13 cellular contexts compared by ENCODE assay signal in genomic region chr2:105824446-105824845, GRCh38.
DNase-seq lines count a peak whose midpoint lies in the region; ATAC-seq and TF ChIP-seq lines count a peak whose summit lies in the region.
"Had no signal": no experiment of that assay in that cellular context is flagged by ENCODE, and none has a peak within 500 bp of the region (broad histone marks: within the 10 kb centered on the region; RNA-seq: fewer than 3 reads in every experiment).

No MANE protein-coding gene starts in this region.

- H3K4me1 ChIP-seq in CD4-positive, alpha-beta memory T cell (ENCODE audit: insufficient read depth, low read length), result peaks cover 89% of the 10 kb centered on the region
- 0 out of 2 replicates have a peak, but pooled peaks cover 2% of the 10 kb centered on the region for H3K4me1 ChIP-seq in H9 (ENCODE audit: insufficient read depth, low read length)

- no peak overlapping the region for H4K91ac ChIP-seq in H9 (ENCODE audit: insufficient read length, low read depth, low read length)

- peaks cover 13% of the 10 kb centered on the region for H3K36me3 ChIP-seq in CD4-positive, alpha-beta memory T cell (ENCODE audit: insufficient read depth, low read length)
- H3K36me3 ChIP-seq: MG63, thoracic aorta had no signal

- peaks cover 74 to 94% (median 86%) of the 10 kb centered on the region in 4 donors for H3K4me1 Mint-ChIP-seq in CD4-positive, alpha-beta memory T cell
- peaks cover 11 to 14% of the 10 kb centered on the region in 2 experiments for H3K4me1 Mint-ChIP-seq in H9
- H3K4me1 Mint-ChIP-seq in central memory CD8-positive, alpha-beta T cell, result peaks cover 87% of the 10 kb centered on the region
- H3K4me1 Mint-ChIP-seq in nephron progenitor cell, result peaks cover 71% of the 10 kb centered on the region

- no peak overlapping the region for H3K4me2 ChIP-seq in H9 (ENCODE audit: insufficient read depth, insufficient read length, low read length)

- H4K20me1 ChIP-seq in H9 (ENCODE audit: control insufficient read depth, insufficient read depth, insufficient read length), result no peaks in the 10 kb centered on the region

- no peak for TF ChIP-seq CTCF in H9 (conservative IDR thresholded peaks at IDR 0.05)
- no peak for TF ChIP-seq CTCF in nephron progenitor cell (IDR thresholded peaks at IDR 0.05)

- no peak overlapping the region for H4K5ac ChIP-seq in H9 (ENCODE audit: insufficient read length, low read depth, low read length)

- peaks cover 63 to 77% of the 10 kb centered on the region in 2 donors for H3K36me3 Mint-ChIP-seq in CD4-positive, alpha-beta memory T cell
- H3K36me3 Mint-ChIP-seq in H9 (ENCODE audit: insufficient read depth in 1 of 3, low read depth in 3 of 3) (peaks cover 2 to 15% (median 7%) of the 10 kb centered on the region in 3 experiments; a peak in 4 of 7 replicates), nephron progenitor cell (ENCODE audit: low read depth) (peaks cover 55% of the 10 kb centered on the region)
- H3K36me3 Mint-ChIP-seq in central memory CD8-positive, alpha-beta T cell (ENCODE audit: insufficient read depth), result peaks cover 13% of the 10 kb centered on the region

- no peak overlapping the region for H2AFZ ChIP-seq in H9 (ENCODE audit: low read length)

- peak overlapping the region in 5 of 8 donors; percentile 17 to 71 (median 53) for H3K4me3 Mint-ChIP-seq in CD4-positive, alpha-beta memory T cell
- H3K4me3 Mint-ChIP-seq in H9 (no peak overlapping the region), nephron progenitor cell (no peak overlapping the region)
- H3K4me3 Mint-ChIP-seq in central memory CD8-positive, alpha-beta T cell, result no peak overlapping the region

- no peak overlapping the region for H2BK12ac ChIP-seq in H9 (ENCODE audit: insufficient read length, low read depth, low read length)

- no peak overlapping the region for H3K56ac ChIP-seq in H9 (ENCODE audit: insufficient read length, low read depth, low read length)

- H3K27me3 Mint-ChIP-seq in CD4-positive, alpha-beta memory T cell, result no peaks in the 10 kb centered on the region
- H3K27me3 Mint-ChIP-seq in H9 (ENCODE audit: low read depth) (no peaks in the 10 kb centered on the region), nephron progenitor cell (ENCODE audit: low read depth, poor library complexity) (no peaks in the 10 kb centered on the region)
- no peaks in the 10 kb centered on the region for H3K27me3 Mint-ChIP-seq in central memory CD8-positive, alpha-beta T cell

- H3K18ac ChIP-seq in H9 (ENCODE audit: insufficient read length, low read depth, low read length), result no peak overlapping the region

- H4K8ac ChIP-seq in H9 (replicated peaks; ENCODE audit: insufficient read length, low read depth, low read length), result no peak overlapping the region

- H3K9ac ChIP-seq in H9 (ENCODE audit: extremely low read depth, insufficient read length, low read length), result no peak overlapping the region

- no peak overlapping the region for H2BK5ac ChIP-seq in H9 (ENCODE audit: insufficient read length, low read length)

- peaks cover 3% of the 10 kb centered on the region for H3K79me1 ChIP-seq in H9 (ENCODE audit: insufficient read depth, low read depth, low read length, poor library complexity, severe bottlenecking)

- no peak for DNase-seq in CD4-positive, alpha-beta memory T cell
- DNase-seq in H9 (no peak), nephron progenitor cell (no peak)
- no peak for DNase-seq in central memory CD8-positive, alpha-beta T cell (ENCODE audit: low spot score in 2 of 2)
- DNase-seq: amygdala; DMS153; MG63; midbrain; stimulated activated CD4-positive, alpha-beta T cell treated with anti-CD3 and anti-CD28 coated beads, Interleukin-4, amount 100 ng/mL, for 1 hour had no signal

- no peak overlapping the region for H3T11ph ChIP-seq in H9 (ENCODE audit: low read length)

- intact Hi-C loops in CD4-positive, alpha-beta memory T cell (cut with micrococcal nuclease), result no loop called here

- no peaks in the 10 kb centered on the region for H3K27me3 ChIP-seq in CD4-positive, alpha-beta memory T cell (ENCODE audit: insufficient read depth, low read length)
- no peaks in the 10 kb centered on the region for H3K27me3 ChIP-seq in H9 (ENCODE audit: insufficient read depth, low read length)
- H3K27me3 ChIP-seq: MG63 had no signal

- peak overlapping the region; percentile 84 to 94 (median 90) for H3K27ac Mint-ChIP-seq in CD4-positive, alpha-beta memory T cell
- H3K27ac Mint-ChIP-seq in H9 (peak overlapping the region in 2 of 3 experiments; percentile 40 to 72; a peak in 3 of 7 replicates), nephron progenitor cell (peak overlapping the region; percentile 2)
- H3K27ac Mint-ChIP-seq in central memory CD8-positive, alpha-beta T cell (ENCODE audit: low read depth), result peak overlapping the region; percentile 59

- H2AK5ac ChIP-seq in H9 (ENCODE audit: insufficient read length, low read length), result no peak overlapping the region

- H3K9me3 Mint-ChIP-seq in CD4-positive, alpha-beta memory T cell, result peaks cover 0 to 14% (median 8%) of the 10 kb centered on the region in 8 donors
- H3K9me3 Mint-ChIP-seq in H9 (no peaks in the 10 kb centered on the region; a peak in 1 of 5 replicates), nephron progenitor cell (peaks cover 16% of the 10 kb centered on the region)
- no peaks in the 10 kb centered on the region for H3K9me3 Mint-ChIP-seq in central memory CD8-positive, alpha-beta T cell

- POLR2A ChIA-PET in CD4-positive, alpha-beta memory T cell (lab: Charles Lee; ENCODE audit: partially characterized antibody), result interaction anchor here (0.7 kb wide), 1 partner anchor 27 kb away, joined by 4 read pairs; no protein-coding TSS in a partner anchor

- no peak overlapping the region; the same call in 1 of the 2 replicates for H3K14ac ChIP-seq in H9 (ENCODE audit: insufficient read depth, low read length)

- no peak overlapping the region for H2BK20ac ChIP-seq in H9 (ENCODE audit: low read depth, low read length, poor library complexity, severe bottlenecking)

- no peaks in the 10 kb centered on the region for H3K9me3 ChIP-seq in CD4-positive, alpha-beta memory T cell (ENCODE audit: control insufficient read depth in 1 of 2, low read length in 2 of 2)
- no peaks in the 10 kb centered on the region for H3K9me3 ChIP-seq in H9 (ENCODE audit: control insufficient read depth, low read depth, low read length)
- H3K9me3 ChIP-seq: thoracic aorta had no signal

- no peak overlapping the region for H2BK15ac ChIP-seq in H9 (ENCODE audit: low read depth, low read length)

- no peak overlapping the region for H3K4me3 ChIP-seq in CD4-positive, alpha-beta memory T cell (ENCODE audit: low read length in 2 of 2)
- H3K4me3 ChIP-seq: MG63, thoracic aorta had no signal

- CTCF ChIA-PET in CD4-positive, alpha-beta memory T cell (lab: Charles Lee; ENCODE audit: partially characterized antibody), result no interaction called here

- H3K23ac ChIP-seq in H9 (ENCODE audit: insufficient read length, low read depth, low read length), result no peak overlapping the region

- H3K79me2 ChIP-seq in H9 (ENCODE audit: insufficient read depth, low read length), result peaks cover 3% of the 10 kb centered on the region; the same call in 1 of the 2 replicates

- no peak overlapping the region for H2BK120ac ChIP-seq in H9 (ENCODE audit: low read depth, low read length, poor library complexity, severe bottlenecking)

- no peak for ATAC-seq in central memory CD8-positive, alpha-beta T cell (replicated peaks; ENCODE audit: extremely low read depth, poor library complexity, severe bottlenecking)
- ATAC-seq in HG02642 (IDR thresholded peaks at IDR 0.05; ENCODE audit: poor library complexity, unreplicated experiment), result no peak
- no peak for ATAC-seq in HG03520 (IDR thresholded peaks at IDR 0.05; ENCODE audit: unreplicated experiment)
- no peak for ATAC-seq in GM19328 (IDR thresholded peaks at IDR 0.05; ENCODE audit: unreplicated experiment)

- no peak overlapping the region for H3K4ac ChIP-seq in H9 (ENCODE audit: low read depth, low read length)

- WGBS in H9 (ENCODE audit: extremely low coverage, insufficient read length, low lambda C conversion rate), result no CpG with 5 or more reads among the region's 9 CpGs

- no peaks in the 10 kb centered on the region for H3K23me2 ChIP-seq in H9 (ENCODE audit: insufficient read length, low read depth, low read length, poor library complexity, severe bottlenecking)

- peak overlapping the region; percentile 1 for H3K27ac ChIP-seq in CD4-positive, alpha-beta memory T cell (ENCODE audit: low read depth, low read length)
- no peak overlapping the region for H3K27ac ChIP-seq in H9 (ENCODE audit: insufficient read length, low read depth, low read length)
- H3K27ac ChIP-seq: thoracic aorta had no signal

Comparison
In these comparisons a context has a peak if more than half of its experiments do, and no peak if none do; other contexts are left out.
1. H3K27ac Mint-ChIP-seq: peak in every context shown above with its lines; median percentile 90 in CD4-positive, alpha-beta memory T cell; 59 in central memory CD8-positive, alpha-beta T cell; 56 in H9; 2 in nephron progenitor cell.
2. H3K4me3 Mint-ChIP-seq: peak in CD4-positive, alpha-beta memory T cell (5 of 8); none in H9 (0 of 2), central memory CD8-positive, alpha-beta T cell (single experiment) and nephron progenitor cell (single experiment).